Comparison of ENCODE assay signal across 10 cellular contexts in the genomic region with DNA sequence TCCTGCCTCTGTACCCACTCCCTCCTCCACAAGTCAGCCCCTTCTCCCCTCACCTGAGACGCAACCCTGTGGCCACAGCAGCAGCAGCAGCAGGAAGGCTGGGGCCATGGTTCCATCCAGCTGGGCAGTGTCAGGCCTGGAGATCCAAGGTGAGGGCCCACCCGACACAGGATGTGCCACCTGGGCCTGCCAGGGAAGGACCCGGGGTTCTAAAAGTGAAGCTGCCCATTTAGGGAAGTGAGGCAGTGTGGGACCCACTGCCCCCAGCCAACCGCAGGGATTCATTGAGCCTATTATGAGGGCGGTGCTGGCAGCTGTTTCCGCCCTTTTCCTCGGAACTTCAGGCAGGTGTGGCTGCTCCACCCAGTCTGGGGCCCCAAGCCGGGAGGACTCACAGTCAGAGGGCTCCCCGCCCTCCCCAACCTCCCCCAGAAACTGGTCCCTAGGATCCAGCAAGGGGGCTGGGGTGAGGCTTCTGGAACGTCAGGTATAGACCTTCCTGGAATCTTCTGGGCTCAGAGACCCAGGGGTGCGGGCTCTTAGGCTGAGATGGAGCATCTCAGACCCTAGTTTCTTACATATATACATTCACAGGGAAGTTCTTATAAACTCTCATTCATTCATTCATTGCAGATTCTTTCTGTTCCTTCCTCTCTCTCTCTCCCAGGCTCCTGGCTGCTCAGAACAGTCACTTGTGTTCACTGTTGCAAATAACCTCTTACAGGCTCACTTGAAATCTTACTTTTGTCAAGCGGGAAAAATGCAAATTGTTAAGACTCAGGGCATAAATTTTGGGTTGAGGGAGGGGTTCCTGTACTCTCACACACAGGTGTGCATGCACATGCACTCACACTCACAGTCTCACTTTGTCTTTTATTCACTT. TPM values are rescaled to one million over a fixed set of nuclear protein-coding genes. Genes with fewer than 3 reads are reported as not detected.
DNase-seq lines count a peak whose midpoint lies in the region; ATAC-seq and TF ChIP-seq lines count a peak whose summit lies in the region.
"Had no signal": no experiment of that assay in that cellular context is flagged by ENCODE, and none has a peak within 500 bp of the region (broad histone marks: within the 10 kb centered on the region; RNA-seq: fewer than 3 reads in every experiment).

TREML2 (minus strand) TSS at position 249 of the 883 bp plus-strand sequence; CDS start at position 108, 141 bp downstream.

- H3K27me3 ChIP-seq in MG63: no peaks in the 10 kb centered on the region

- H3K4me1 Mint-ChIP-seq in endothelial cell (ENCODE audit: unreplicated experiment): peaks cover 24% of the 10 kb centered on the region

- H3K4me3 Mint-ChIP-seq in endothelial cell (ENCODE audit: unreplicated experiment): no peak within 1 kb of the TSS

- H3K27me3 Mint-ChIP-seq in endothelial cell (ENCODE audit: unreplicated experiment): peaks cover 3% of the 10 kb centered on the region

- H3K9me3 Mint-ChIP-seq in endothelial cell (ENCODE audit: unreplicated experiment): no peaks in the 10 kb centered on the region

- no peaks in the 10 kb centered on the region for H3K36me3 ChIP-seq in MG63

- ATAC-seq in stimulated activated naive CD8-positive, alpha-beta T cell treated with anti-CD3 and anti-CD28 coated beads, Interleukin-15, Interleukin-2, amounts not matched to agents 100 U/mL and 50 U/mL, for 24 hours: peak; percentile 65
- ATAC-seq: A549 had no signal

- TF ChIP-seq CTCF in endothelial cell (IDR thresholded peaks at IDR 0.05; ENCODE audit: unreplicated experiment): no peak

- peak within 1 kb of the TSS; percentile 37 for H3K27ac Mint-ChIP-seq in endothelial cell (ENCODE audit: unreplicated experiment)

- H3K4me3 ChIP-seq in MG63: no peak within 1 kb of the TSS
- H3K4me3 ChIP-seq: A549 had no signal

- no peaks in the 10 kb centered on the region for H3K36me3 Mint-ChIP-seq in endothelial cell (ENCODE audit: low read depth, unreplicated experiment)

- DNase-seq in SIG-M5 treated with dmso at 0.1 percent for 504 hours (lab: John Stamatoyannopoulos, UW; ENCODE audit: unreplicated experiment): peak; percentile 58
- DNase-seq in SIG-M5 (lab: John Stamatoyannopoulos, UW): no peak
- peak; percentile 53 for DNase-seq in RPMI8226
- no peak for DNase-seq in endothelial cell (ENCODE audit: low spot score)
- DNase-seq in stimulated activated naive CD8-positive, alpha-beta T cell treated with anti-CD3 and anti-CD28 coated beads, Interleukin-15, Interleukin-2, amounts not matched to agents 100 U/mL and 50 U/mL, for 24 hours: peak; percentile 52
- DNase-seq in NCI-H1436 (lab: John Stamatoyannopoulos, UW): no peak
- DNase-seq in occipital lobe (lab: John Stamatoyannopoulos, UW): no peak
- DNase-seq in MG63: no peak

- no peaks in the 10 kb centered on the region for H3K9me3 ChIP-seq in MG63
- H3K9me3 ChIP-seq: A549 had no signal

RNA-seq across cellular contexts. Expression of gene TREML2, which starts in this region (rescaled TPM):
- total RNA-seq in endothelial cell (ENCODE audit: unreplicated experiment) (0.10 TPM), occipital lobe (not detected)
- total RNA-seq in MG63 (2014; rRNA removed; shearing (Covaris generic); ENCODE audit: low replicate concordance): not detected in 2 replicates
- total RNA-seq: RPMI7951 had no signal

Comparison
In these comparisons a context has a peak if more than half of its experiments do, and no peak if none do; other contexts are left out.
1. DNase-seq: peak in SIG-M5 treated with dmso at 0.1 percent for 504 hours (single experiment), RPMI8226 (single experiment) and stimulated activated naive CD8-positive, alpha-beta T cell treated with anti-CD3 and anti-CD28 coated beads, Interleukin-15, Interleukin-2, amounts not matched to agents 100 U/mL and 50 U/mL, for 24 hours (single experiment); none in SIG-M5 (single experiment), endothelial cell (single experiment), NCI-H1436 (single experiment), occipital lobe (single experiment) and MG63 (single experiment).